Comparison of ENCODE assay signal across 19 cellular contexts in genomic region chr6:93985953-93986352, GRCh38.
DNase-seq lines count a peak whose midpoint lies in the region; ATAC-seq, FAIRE-seq and TF ChIP-seq lines count a peak whose summit lies in the region.
"Had no signal": no experiment of that assay in that cellular context is flagged by ENCODE, and none has a peak within 500 bp of the region (broad histone marks: within the 10 kb centered on the region; RNA-seq: fewer than 3 reads in every experiment).

No MANE protein-coding gene starts in this region.

- H2AFZ ChIP-seq in GM23338 (no peak overlapping the region), PC-3 (ENCODE audit: low read length) (no peak overlapping the region)
- H2AFZ ChIP-seq: GM23248 had no signal

- H3K9me3 ChIP-seq in prostate gland (no peaks in the 10 kb centered on the region), PC-3 (ENCODE audit: low read length) (no peaks in the 10 kb centered on the region)
- H3K9me3 ChIP-seq: A549 had no signal

- H3K79me2 ChIP-seq in GM23338 (replicated peaks; ENCODE audit: insufficient read depth) (no peaks in the 10 kb centered on the region), PC-3 (ENCODE audit: low read length) (no peaks in the 10 kb centered on the region)

- DNase-seq in GM23338 (ENCODE audit: low spot score) (no peak), bronchial epithelial cell (ENCODE audit: low read depth) (no peak), glutamatergic neuron (peak; percentile 31), osteocyte (ENCODE audit: extremely low spot score, unreplicated experiment) (no peak), prostate gland (ENCODE audit: low spot score) (no peak), PC-3 (no peak)
- no peak for DNase-seq in stimulated activated CD4-positive, alpha-beta T cell treated with anti-CD3 and anti-CD28 coated beads, Interleukin-2, amount 100 ng/mL, for 24 hours
- DNase-seq: AML-193; CD4-positive, alpha-beta T cell; DMS153; DMS79; GDM1; GM23248; H7 had no signal

- H3K4me2 ChIP-seq in GM23338 (no peak overlapping the region), PC-3 (ENCODE audit: low read length) (no peak overlapping the region)
- H3K4me2 ChIP-seq: A549 had no signal

- 94% methylated on average over 2 of the region's 2 CpGs for WGBS in prostate gland

- peaks cover 6% of the 10 kb centered on the region for H3K4me1 Mint-ChIP-seq in GM23338
- peaks cover 3% of the 10 kb centered on the region for H3K4me1 Mint-ChIP-seq in glutamatergic neuron (ENCODE audit: low read depth, unreplicated experiment)
- H3K4me1 Mint-ChIP-seq in osteocyte (ENCODE audit: unreplicated experiment) = peaks cover 61% of the 10 kb centered on the region

- TF ChIP-seq CTCF in GM23338 (conservative IDR thresholded peaks at IDR 0.05; ENCODE audit: low read depth in 2 of 2) (no peak), bronchial epithelial cell (IDR thresholded peaks at IDR 0.05; ENCODE audit: insufficient read depth, low read length, severe bottlenecking) (no peak), glutamatergic neuron (IDR thresholded peaks at IDR 0.05; ENCODE audit: partially characterized antibody, unreplicated experiment) (no peak), osteocyte (IDR thresholded peaks at IDR 0.05) (no peak), prostate gland (IDR thresholded peaks at IDR 0.05) (no peak), PC-3 (conservative IDR thresholded peaks at IDR 0.05; ENCODE audit: low read depth, low read length) (no peak)

- POLR2A ChIA-PET in PC-3 (lab: Charles Lee; ENCODE audit: unreplicated experiment) = no interaction called here

- H3K36me3 ChIP-seq in GM23338 (ENCODE audit: insufficient read depth) (no peaks in the 10 kb centered on the region), bronchial epithelial cell (ENCODE audit: control insufficient read depth, insufficient read depth, low read length) (no peaks in the 10 kb centered on the region), prostate gland (no peaks in the 10 kb centered on the region), PC-3 (ENCODE audit: low read depth, low read length) (no peaks in the 10 kb centered on the region)

- no peak overlapping the region for H3K9ac ChIP-seq in PC-3 (ENCODE audit: low read length)
- H3K9ac ChIP-seq: GM23248 had no signal

- H3K27ac Mint-ChIP-seq in GM23338 = no peak overlapping the region
- no peak overlapping the region for H3K27ac Mint-ChIP-seq in glutamatergic neuron (ENCODE audit: unreplicated experiment)
- peak overlapping the region; percentile 77 for H3K27ac Mint-ChIP-seq in osteocyte (ENCODE audit: unreplicated experiment)
- H3K27ac Mint-ChIP-seq: CD4-positive, alpha-beta T cell had no signal

- CTCF ChIA-PET in PC-3 (lab: Charles Lee) = no interaction called here

- no peak overlapping the region for H3K27ac ChIP-seq in GM23338 (ENCODE audit: low read depth)
- no peak overlapping the region for H3K27ac ChIP-seq in prostate gland
- H3K27ac ChIP-seq in PC-3 (ENCODE audit: low read length) = no peak overlapping the region
- H3K27ac ChIP-seq: 22Rv1, A549, C4-2B, GM23248 had no signal

- TF ChIP-seq POLR2A in prostate gland (IDR thresholded peaks at IDR 0.05) = no peak

- H3K9me3 Mint-ChIP-seq in GM23338 (no peaks in the 10 kb centered on the region), glutamatergic neuron (ENCODE audit: unreplicated experiment) (peaks cover 1% of the 10 kb centered on the region), osteocyte (ENCODE audit: unreplicated experiment) (peaks cover 24% of the 10 kb centered on the region)

- H3K27me3 ChIP-seq in GM23338 (ENCODE audit: insufficient read depth) (no peaks in the 10 kb centered on the region), bronchial epithelial cell (ENCODE audit: control insufficient read depth, insufficient read depth, low read length) (no peaks in the 10 kb centered on the region), prostate gland (replicated peaks; ENCODE audit: insufficient read depth) (no peaks in the 10 kb centered on the region), PC-3 (ENCODE audit: low read length) (no peaks in the 10 kb centered on the region)

- H3K27me3 Mint-ChIP-seq in GM23338 (ENCODE audit: insufficient read depth, low read depth, poor library complexity) (no peaks in the 10 kb centered on the region), glutamatergic neuron (ENCODE audit: unreplicated experiment) (no peaks in the 10 kb centered on the region), osteocyte (ENCODE audit: unreplicated experiment) (no peaks in the 10 kb centered on the region)
- H3K27me3 Mint-ChIP-seq: CD4-positive, alpha-beta T cell had no signal

- H3K4me1 ChIP-seq in GM23338 (ENCODE audit: insufficient read depth) (no peaks in the 10 kb centered on the region), prostate gland (replicated peaks) (no peaks in the 10 kb centered on the region), PC-3 (ENCODE audit: insufficient read depth, low read length) (no peaks in the 10 kb centered on the region)
- H3K4me1 ChIP-seq: A549 had no signal

- H3K4me3 ChIP-seq in GM23338 = no peak overlapping the region
- no peak overlapping the region for H3K4me3 ChIP-seq in bronchial epithelial cell (ENCODE audit: low read depth, low read length)
- H3K4me3 ChIP-seq in prostate gland = no peak overlapping the region
- no peak overlapping the region for H3K4me3 ChIP-seq in PC-3 (ENCODE audit: low read length)
- H3K4me3 ChIP-seq: A549, GM23248 had no signal

- H3K4me3 Mint-ChIP-seq in GM23338 (no peak overlapping the region), glutamatergic neuron (ENCODE audit: unreplicated experiment) (no peak overlapping the region), osteocyte (ENCODE audit: unreplicated experiment) (no peak overlapping the region)
- H3K4me3 Mint-ChIP-seq: CD4-positive, alpha-beta T cell had no signal

- H3K36me3 Mint-ChIP-seq in GM23338 (ENCODE audit: low read depth) (no peaks in the 10 kb centered on the region), glutamatergic neuron (ENCODE audit: unreplicated experiment) (no peaks in the 10 kb centered on the region), osteocyte (ENCODE audit: unreplicated experiment) (peaks cover 4% of the 10 kb centered on the region)

- no peaks in the 10 kb centered on the region for H3K9me2 ChIP-seq in GM23338 (ENCODE audit: insufficient read depth)
- no peaks in the 10 kb centered on the region for H3K9me2 ChIP-seq in PC-3 (replicated peaks; ENCODE audit: low read length)

- H4K20me1 ChIP-seq in GM23338 (replicated peaks; ENCODE audit: insufficient read depth) (no peaks in the 10 kb centered on the region), PC-3 (ENCODE audit: low read length) (no peaks in the 10 kb centered on the region)

- H3F3A ChIP-seq in GM23338 (replicated peaks; ENCODE audit: low read depth) (no peaks in the 10 kb centered on the region), PC-3 (ENCODE audit: low read length, unreplicated experiment) (no peaks in the 10 kb centered on the region)

- BruUV-seq in PC-3 (replicated peaks; lab: Mats Ljungman, UMichigan) = no TSS peak

- peak; percentile 52 for FAIRE-seq in bronchial epithelial cell (lab: Jason Lieb, UNC)
- FAIRE-seq: A549, GM12892, GM18507 had no signal

- intact Hi-C loops in prostate gland (cut with DNase I) (no loop called here), PC-3 (cut with micrococcal nuclease) (no loop called here)

- peak; percentile 65 for ATAC-seq in GM23338
- ATAC-seq in PC-3 = no peak
- ATAC-seq: A549 had no signal
